ENCODE assay signal across 15 cellular contexts in genomic region chr2:238094438-238095022, GRCh38. TPM values are rescaled to one million over a fixed set of nuclear protein-coding genes. Genes with fewer than 3 reads are reported as not detected.
"Had no signal": no experiment of that assay in that cellular context is flagged by ENCODE, and none has a peak within 500 bp of the region (broad histone marks: within the 10 kb centered on the region; RNA-seq: fewer than 3 reads in every experiment).

No MANE protein-coding gene starts in this region.

- ATAC-seq: activated T-helper 17 cell treated with anti-CD3 and anti-CD28 coated beads, Interleukin-2, amount 50 U/mL, for 72 hours; effector memory CD8-positive, alpha-beta T cell; gastroesophageal sphincter; natural killer cell had no signal

- DNase-seq: activated CD4-positive, alpha-beta T cell treated with anti-CD3 and anti-CD28 coated beads, Interleukin-2, amount 50 U/mL, for 4 hours; anterior cingulate cortex; cerebellar nuclear complex; effector memory CD8-positive, alpha-beta T cell; natural killer cell; occipital lobe; stimulated activated CD4-positive, alpha-beta T cell treated with anti-CD3 and anti-CD28 coated beads, Interleukin-4, amount 100 ng/mL, for 24 hours; T-helper 2 cell; thyroid gland; uterus had no signal

- H3K36me3 ChIP-seq: thyroid gland, uterus had no signal

- H3K27ac ChIP-seq: epithelial cell of prostate, gastroesophageal sphincter, hepatocyte, thyroid gland, uterus had no signal

- H3K9me3 ChIP-seq: gastroesophageal sphincter, thyroid gland, uterus had no signal

- H3K4me1 ChIP-seq: gastroesophageal sphincter, uterus had no signal

- H3K4me3 ChIP-seq: gastroesophageal sphincter, hepatocyte, thyroid gland, uterus had no signal

- H3K27me3 ChIP-seq: gastroesophageal sphincter, hepatocyte, thyroid gland, uterus had no signal

RNA-seq across cellular contexts. Expression of gene ESPNL, which starts 5.6 kb away (rescaled TPM):
- total RNA-seq: natural killer cell had no signal

RNA-seq across cellular contexts. Expression of gene KLHL30, which starts 43.9 kb away (rescaled TPM):
- total RNA-seq: activated T-helper 17 cell treated with anti-CD3 and anti-CD28 coated beads, Interleukin-2, amount 50 U/mL, for 72 hours; hepatocyte; natural killer cell; pulmonary artery endothelial cell had no signal
